In genomic region chr6:109872968-109873545, GRCh38 we compare ENCODE assay signal across 32 cellular contexts.
DNase-seq lines count a peak whose midpoint lies in the region; ATAC-seq, FAIRE-seq and TF ChIP-seq lines count a peak whose summit lies in the region.
"Had no signal": no experiment of that assay in that cellular context is flagged by ENCODE, and none has a peak within 500 bp of the region (broad histone marks: within the 10 kb centered on the region; RNA-seq: fewer than 3 reads in every experiment).

No MANE protein-coding gene starts in this region.

- no peak overlapping the region for H2AFZ ChIP-seq in HepG2 (ENCODE audit: low read length)

- H3K4me2 ChIP-seq in HepG2 (ENCODE audit: low read depth, low read length): no peak overlapping the region
- H3K4me2 ChIP-seq: A549 had no signal

- no peaks in the 10 kb centered on the region for H3K9me3 Mint-ChIP-seq in activated CD4-positive, alpha-beta T cell treated with anti-CD3 and anti-CD28 coated beads for 36 hours (ENCODE audit: low read depth)
- H3K9me3 Mint-ChIP-seq: activated naive CD8-positive, alpha-beta T cell treated with anti-CD3 and anti-CD28 coated beads for 36 hours; stimulated activated naive CD8-positive, alpha-beta T cell treated with anti-CD3 and anti-CD28 coated beads, Interleukin-15, amount 100 ng/mL, for 72 hours had no signal

- peaks cover 15% of the 10 kb centered on the region for H3K27me3 Mint-ChIP-seq in activated CD4-positive, alpha-beta T cell treated with anti-CD3 and anti-CD28 coated beads for 36 hours

- TF ChIP-seq EP300 in HepG2 (IDR thresholded peaks at IDR 0.05; ENCODE audit: low read depth in 2 of 2, low read length in 2 of 2): no peak
- no peak for TF ChIP-seq EP300 in HepG2 (CRISPR knock-in tag; IDR thresholded peaks at IDR 0.05; ENCODE audit: borderline replicate concordance)

- no peaks in the 10 kb centered on the region for H3K36me3 Mint-ChIP-seq in activated CD4-positive, alpha-beta T cell treated with anti-CD3 and anti-CD28 coated beads for 36 hours (ENCODE audit: low read depth)
- H3K36me3 Mint-ChIP-seq: activated naive CD8-positive, alpha-beta T cell treated with anti-CD3 and anti-CD28 coated beads for 36 hours had no signal

- CTCF ChIA-PET in HepG2 (lab: Yijun Ruan, JAX; ENCODE audit: low intra/inter-chr PET ratio, low total read pairs): no interaction called here
- CTCF ChIA-PET in activated CD4-positive, alpha-beta T cell treated with anti-CD3 and anti-CD28 coated beads for 36 hours (lab: Charles Lee): no interaction called here

- no peaks in the 10 kb centered on the region for H3K4me1 Mint-ChIP-seq in activated CD4-positive, alpha-beta T cell treated with anti-CD3 and anti-CD28 coated beads for 36 hours
- H3K4me1 Mint-ChIP-seq: activated naive CD8-positive, alpha-beta T cell treated with anti-CD3 and anti-CD28 coated beads for 36 hours; stimulated activated naive CD8-positive, alpha-beta T cell treated with anti-CD3 and anti-CD28 coated beads, Interleukin-15, amount 100 ng/mL, for 72 hours had no signal

- in situ Hi-C loops in HepG2 (cut with HindIII; ENCODE audit: extremely low pct_ligation_motif_present, low pct_unique_long_range_greater_than_20kb): no loop called here

- TF ChIP-seq POLR2A in right lobe of liver (IDR thresholded peaks at IDR 0.05) (no peak), HepG2 (IDR thresholded peaks at IDR 0.05; ENCODE audit: insufficient read depth in 1 of 2, low read depth in 2 of 2, low read length in 2 of 2) (no peak)

- no peak for TF ChIP-seq RAD21 in HepG2 (CRISPR knock-in tag; IDR thresholded peaks at IDR 0.05)

- no peak for DNase-seq in right lobe of liver
- DNase-seq in HepG2 (ENCODE audit: low spot score): no peak
- peak; percentile 41 for DNase-seq in OCI-M1 (lab: John Stamatoyannopoulos, UW)
- peak; percentile 50 for DNase-seq in lower lobe of right lung
- no peak for DNase-seq in tibial artery
- DNase-seq in NCI-H446 (lab: John Stamatoyannopoulos, UW): no peak
- no peak for DNase-seq in mucosa of descending colon
- no peak for DNase-seq in activated CD4-positive, alpha-beta T cell treated with anti-CD3 and anti-CD28 coated beads for 36 hours
- DNase-seq: activated CD4-positive, alpha-beta T cell treated with anti-CD3 and anti-CD28 coated beads for 4 hours; activated effector memory CD4-positive, alpha-beta T cell treated with anti-CD3 and anti-CD28 coated beads, Interleukin-2, amount 50 U/mL, for 16 hours; activated naive CD8-positive, alpha-beta T cell treated with anti-CD3 and anti-CD28 coated beads for 36 hours; activated T-cell treated with anti-CD3 and anti-CD28 coated beads for 4 hours; BE2C; colonic mucosa; DMS53; endodermal cell; H9; IMR-90; kidney glomerular epithelial cell; NCI-H1417 treated with DMSO at 0.1 percent for 48 hours; SJCRH30; stimulated activated naive CD8-positive, alpha-beta T cell treated with anti-CD3 and anti-CD28 coated beads, Interleukin-15, amount 100 ng/mL, for 72 hours had no signal

- no peak overlapping the region for H3K27ac ChIP-seq in right lobe of liver
- H3K27ac ChIP-seq in HepG2 (ENCODE audit: extremely low read length, insufficient read depth, low read length): no peak overlapping the region
- no peak overlapping the region for H3K27ac ChIP-seq in lower lobe of right lung
- no peak overlapping the region for H3K27ac ChIP-seq in tibial artery
- H3K27ac ChIP-seq: A549, ascending aorta, cardiac muscle cell, colonic mucosa, esophagus muscularis mucosa, prostate gland, SJCRH30 had no signal

- ATAC-seq in right lobe of liver (peak in 3 of 4 donors; percentile 33 to 38 (median 36)), HepG2 (no peak), lower lobe of right lung (peak in 1 of 2 donors; percentile 64), mucosa of descending colon (no peak)
- no peak for ATAC-seq in activated CD4-positive, alpha-beta T cell treated with anti-CD3 and anti-CD28 coated beads for 36 hours
- ATAC-seq: A549; stimulated activated naive CD8-positive, alpha-beta T cell treated with anti-CD3 and anti-CD28 coated beads, Interleukin-15, amount 100 ng/mL, for 72 hours had no signal

- H3K79me2 ChIP-seq in HepG2 (ENCODE audit: insufficient read depth, low read length): no peaks in the 10 kb centered on the region

- POLR2A ChIA-PET in HepG2 (lab: Yijun Ruan, JAX): no interaction called here
- POLR2A ChIA-PET in activated CD4-positive, alpha-beta T cell treated with anti-CD3 and anti-CD28 coated beads for 36 hours (lab: Charles Lee): no interaction called here

- H3K36me3 ChIP-seq in right lobe of liver: no peaks in the 10 kb centered on the region
- no peaks in the 10 kb centered on the region for H3K36me3 ChIP-seq in HepG2 (replicated peaks in 1 of 2; ENCODE audit: control insufficient read depth in 1 of 2, insufficient read depth in 2 of 2, low read length in 2 of 2)
- no peaks in the 10 kb centered on the region for H3K36me3 ChIP-seq in lower lobe of right lung
- H3K36me3 ChIP-seq in tibial artery: no peaks in the 10 kb centered on the region
- no peaks in the 10 kb centered on the region for H3K36me3 ChIP-seq in mucosa of descending colon (ENCODE audit: low read depth)
- H3K36me3 ChIP-seq: ascending aorta, BE2C, cardiac muscle cell, colonic mucosa, esophagus muscularis mucosa, prostate gland, SJCRH30 had no signal

- BruUV-seq in HepG2 (replicated peaks; lab: Mats Ljungman, UMichigan): no TSS peak

- intact Hi-C loops in right lobe of liver (cut with DNase I): no loop called here
- intact Hi-C loops in HepG2 (cut with micrococcal nuclease; ENCODE audit: unreplicated experiment): no loop called here
- intact Hi-C loops in lower lobe of right lung (cut with DNase I): no loop called here
- intact Hi-C loops in tibial artery (cut with DNase I; ENCODE audit: low total_unique reads): no loop called here
- intact Hi-C loops in mucosa of descending colon (cut with DNase I, micrococcal nuclease): no loop called here
- intact Hi-C loops in activated CD4-positive, alpha-beta T cell treated with anti-CD3 and anti-CD28 coated beads for 36 hours (cut with DNase I, micrococcal nuclease): no loop called here

- no peak overlapping the region for H3K4me3 ChIP-seq in right lobe of liver
- H3K4me3 ChIP-seq in HepG2 (replicated peaks in 1 of 3; ENCODE audit: insufficient read depth in 1 of 3, low read depth in 2 of 3, low read length in 3 of 3): no peak overlapping the region
- no peak overlapping the region for H3K4me3 ChIP-seq in lower lobe of right lung
- no peak overlapping the region for H3K4me3 ChIP-seq in tibial artery
- no peak overlapping the region for H3K4me3 ChIP-seq in mucosa of descending colon
- H3K4me3 ChIP-seq: A549, ascending aorta, cardiac muscle cell, colonic mucosa, esophagus muscularis mucosa, lung, prostate gland, SJCRH30 had no signal

- no peak for TF ChIP-seq CTCF in right lobe of liver (IDR thresholded peaks at IDR 0.05)
- TF ChIP-seq CTCF in HepG2 (CRISPR knock-in tag; IDR thresholded peaks at IDR 0.05): no peak
- no peak for TF ChIP-seq CTCF in lower lobe of right lung (IDR thresholded peaks at IDR 0.05)
- no peak for TF ChIP-seq CTCF in tibial artery (IDR thresholded peaks at IDR 0.05)
- no peak for TF ChIP-seq CTCF in mucosa of descending colon (IDR thresholded peaks at IDR 0.05)

- H3K9ac ChIP-seq in HepG2 (ENCODE audit: insufficient read depth, low read depth, low read length): no peak overlapping the region

- H3K4me3 Mint-ChIP-seq in activated CD4-positive, alpha-beta T cell treated with anti-CD3 and anti-CD28 coated beads for 36 hours: no peak overlapping the region
- H3K4me3 Mint-ChIP-seq: activated naive CD8-positive, alpha-beta T cell treated with anti-CD3 and anti-CD28 coated beads for 36 hours; endodermal cell; H9; stimulated activated naive CD8-positive, alpha-beta T cell treated with anti-CD3 and anti-CD28 coated beads, Interleukin-15, amount 100 ng/mL, for 72 hours had no signal

- no peaks in the 10 kb centered on the region for H4K20me1 ChIP-seq in HepG2 (ENCODE audit: insufficient read depth, low read length)

- FAIRE-seq in HepG2 (lab: Jason Lieb, UNC): no peak
- FAIRE-seq: A549, frontal cortex, GM19239, RCC 7860, TTC549 had no signal

- 71% methylated on average over 3 of the region's 4 CpGs for WGBS in right lobe of liver (ENCODE audit: insufficient coverage, low coverage, low lambda C conversion rate, missing lambda C conversion rate)
- WGBS in HepG2 (ENCODE audit: low lambda C conversion rate): 0% methylated on average over 2 of the region's 4 CpGs

- H3K27ac Mint-ChIP-seq in activated CD4-positive, alpha-beta T cell treated with anti-CD3 and anti-CD28 coated beads for 36 hours: no peak overlapping the region
- H3K27ac Mint-ChIP-seq: activated naive CD8-positive, alpha-beta T cell treated with anti-CD3 and anti-CD28 coated beads for 36 hours; endodermal cell; H9; stimulated activated naive CD8-positive, alpha-beta T cell treated with anti-CD3 and anti-CD28 coated beads, Interleukin-15, amount 100 ng/mL, for 72 hours had no signal

- H3K27me3 ChIP-seq in right lobe of liver (no peaks in the 10 kb centered on the region), HepG2 (ENCODE audit: control insufficient read depth in 1 of 2, insufficient read depth in 2 of 2, low read length in 2 of 2) (peaks cover 0 to 33% of the 10 kb centered on the region in 2 experiments; a peak in 3 of 5 replicates), lower lobe of right lung (ENCODE audit: low read depth) (no peaks in the 10 kb centered on the region), tibial artery (no peaks in the 10 kb centered on the region)
- H3K27me3 ChIP-seq: ascending aorta, BE2C, cardiac muscle cell, colonic mucosa, esophagus muscularis mucosa, SJCRH30 had no signal

- H3K9me3 ChIP-seq in right lobe of liver: no peaks in the 10 kb centered on the region
- no peaks in the 10 kb centered on the region for H3K9me3 ChIP-seq in HepG2 (ENCODE audit: low read length)
- no peaks in the 10 kb centered on the region for H3K9me3 ChIP-seq in lower lobe of right lung
- no peaks in the 10 kb centered on the region for H3K9me3 ChIP-seq in tibial artery
- H3K9me3 ChIP-seq in mucosa of descending colon: no peaks in the 10 kb centered on the region
- H3K9me3 ChIP-seq: A549, ascending aorta, BE2C, colonic mucosa, esophagus muscularis mucosa, prostate gland, SJCRH30 had no signal

- no peaks in the 10 kb centered on the region for H3K4me1 ChIP-seq in right lobe of liver
- no peaks in the 10 kb centered on the region for H3K4me1 ChIP-seq in HepG2 (ENCODE audit: insufficient read depth, low read length)
- peaks cover 11% of the 10 kb centered on the region for H3K4me1 ChIP-seq in lower lobe of right lung
- H3K4me1 ChIP-seq in tibial artery: peaks cover 0 to 9% (median 3%) of the 10 kb centered on the region in 4 donors
- H3K4me1 ChIP-seq in mucosa of descending colon (ENCODE audit: low read depth): no peaks in the 10 kb centered on the region
- H3K4me1 ChIP-seq: A549, ascending aorta, BE2C, colonic mucosa, esophagus muscularis mucosa, prostate gland, SJCRH30 had no signal

TF ChIP-seq in HepG2, 621 proteins besides CTCF, POLR2A, EP300 and RAD21 (continues in another document):
- no peak for TF ChIP-seq ZNF576 (CRISPR knock-in tag; IDR thresholded peaks at IDR 0.05)

Comparison
In these comparisons a context has a peak if more than half of its experiments do, and no peak if none do; other contexts are left out.
1. ATAC-seq: peak in right lobe of liver (3 of 4); none in HepG2 (single experiment), mucosa of descending colon (single experiment) and activated CD4-positive, alpha-beta T cell treated with anti-CD3 and anti-CD28 coated beads for 36 hours (single experiment).
2. DNase-seq: peak in OCI-M1 (single experiment) and lower lobe of right lung (single experiment); none in right lobe of liver (0 of 3), HepG2 (single experiment), tibial artery (0 of 2), NCI-H446 (0 of 2), mucosa of descending colon (0 of 3) and activated CD4-positive, alpha-beta T cell treated with anti-CD3 and anti-CD28 coated beads for 36 hours (single experiment).